In the genomic region with DNA sequence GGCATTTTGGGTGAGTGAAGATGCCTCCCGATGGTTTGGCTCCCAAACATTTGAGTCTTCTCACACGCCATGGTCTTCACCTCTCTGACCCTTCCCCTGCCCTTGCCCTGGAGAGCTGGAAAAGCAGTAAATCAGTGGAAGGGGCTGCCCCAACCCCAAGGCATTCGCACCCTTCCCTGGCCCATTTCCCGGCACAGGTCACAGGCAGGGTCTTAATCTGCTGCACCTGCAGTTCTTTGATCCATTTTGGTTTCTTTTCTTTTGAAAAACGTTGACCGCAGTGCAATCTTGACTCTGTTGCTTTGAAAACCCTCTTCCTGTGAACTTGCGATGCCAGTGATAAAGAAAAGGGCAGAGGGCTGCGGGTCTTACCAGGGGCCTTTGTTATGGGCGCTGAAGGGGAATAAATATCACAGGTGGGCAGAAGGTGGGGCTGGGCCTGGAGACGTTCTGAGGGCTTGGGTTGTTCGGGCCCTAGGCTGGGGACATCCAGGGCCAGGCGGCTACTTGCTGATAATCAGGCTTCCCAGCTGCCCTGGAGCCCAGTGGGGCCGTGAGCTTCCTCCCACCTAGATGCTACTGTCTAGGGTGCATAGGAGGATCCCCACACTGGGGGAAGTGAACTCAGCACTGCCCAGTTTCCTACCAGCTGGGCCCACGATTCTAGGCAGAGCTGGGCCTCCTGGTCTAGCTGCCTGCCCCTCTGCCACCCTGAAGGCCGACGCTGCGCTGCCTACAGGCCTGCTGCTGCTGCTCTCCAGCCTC, we compare ENCODE assay signal across 12 cellular contexts.
A peak's percentile ranks its signal among the peaks of the same experiment; 100 is the strongest.
DNase-seq lines count a peak whose midpoint lies in the region; ATAC-seq and TF ChIP-seq lines count a peak whose summit lies in the region.
"Had no signal": no experiment of that assay in that cellular context is flagged by ENCODE, and none has a peak within 500 bp of the region (broad histone marks: within the 10 kb centered on the region; RNA-seq: fewer than 3 reads in every experiment).

No MANE protein-coding gene starts in this region.

- H3K9me3 ChIP-seq in DND-41 (ENCODE audit: insufficient read depth, low read length, severe bottlenecking) = no peaks in the 10 kb centered on the region
- H3K9me3 ChIP-seq: psoas muscle had no signal

- H3K36me3 ChIP-seq in DND-41 (ENCODE audit: insufficient read depth, low read length) = no peaks in the 10 kb centered on the region

- H3K9ac ChIP-seq in DND-41 (ENCODE audit: low read depth, low read length) = peak overlapping the region; percentile 53

- H3K27ac ChIP-seq in DND-41 (ENCODE audit: low read length) = peak overlapping the region; percentile 94
- H3K27ac ChIP-seq: C4-2B, HL-60, psoas muscle had no signal

- DNase-seq in DND-41 = peak; percentile 91
- DNase-seq in activated CD8-positive, alpha-beta memory T cell treated with anti-CD3 and anti-CD28 coated beads for 48 hours (ENCODE audit: low read depth in 2 of 3, low spot score in 2 of 3) = peak in 2 of 3 experiments; percentile 27 to 40
- DNase-seq in effector CD8-positive, alpha-beta T cell (lab: John Stamatoyannopoulos, UW) = peak; percentile 16
- DNase-seq in stimulated activated CD4-positive, alpha-beta T cell treated with anti-CD3 and anti-CD28 coated beads, Interleukin-1b, Interleukin-23, amount 100 ng/mL, for 48 hours = peak; percentile 62
- DNase-seq: NCI-H526 treated with DMSO at 0.1 percent for 48 hours had no signal

- no peak overlapping the region for H2AFZ ChIP-seq in DND-41 (ENCODE audit: low read depth, low read length)

- H3K4me1 ChIP-seq in DND-41 (ENCODE audit: insufficient read depth, low read length) = peaks cover 79% of the 10 kb centered on the region

- ATAC-seq in DND-41 (ENCODE audit: insufficient read depth, low read depth) = peak; percentile 70
- no peak for ATAC-seq in GM18519 (IDR thresholded peaks at IDR 0.05; ENCODE audit: low FRiP score, unreplicated experiment)
- no peak for ATAC-seq in HG02588 (IDR thresholded peaks at IDR 0.05; ENCODE audit: unreplicated experiment)
- ATAC-seq in GM21381 (IDR thresholded peaks at IDR 0.05; ENCODE audit: unreplicated experiment) = no peak
- ATAC-seq in GM18517 (IDR thresholded peaks at IDR 0.05; ENCODE audit: unreplicated experiment) = no peak
- ATAC-seq: psoas muscle had no signal

- peak overlapping the region in 1 of 2 experiments; percentile 10; a peak in 1 of 4 replicates for H3K4me3 ChIP-seq in DND-41 (ENCODE audit: low read depth in 1 of 2, low read length in 2 of 2)
- H3K4me3 ChIP-seq: psoas muscle had no signal

- no peaks in the 10 kb centered on the region for H4K20me1 ChIP-seq in DND-41 (ENCODE audit: insufficient read depth, low read length)

- no peaks in the 10 kb centered on the region for H3K27me3 ChIP-seq in DND-41 (ENCODE audit: insufficient read depth, low read length, poor library complexity)

- peak overlapping the region; percentile 56 for H3K4me2 ChIP-seq in DND-41 (ENCODE audit: insufficient read depth, low read length)

- no peak for TF ChIP-seq CTCF in DND-41 (IDR thresholded peaks at IDR 0.05; ENCODE audit: borderline replicate concordance, extremely low read depth, low read length, poor library complexity, severe bottlenecking)

- no peaks in the 10 kb centered on the region for H3K79me2 ChIP-seq in DND-41 (ENCODE audit: insufficient read depth, low read length)

Comparison
In these comparisons a context has a peak if more than half of its experiments do, and no peak if none do; other contexts are left out.
1. DNase-seq: peak in every context shown above with its lines; median percentile 91 in DND-41; 62 in stimulated activated CD4-positive, alpha-beta T cell treated with anti-CD3 and anti-CD28 coated beads, Interleukin-1b, Interleukin-23, amount 100 ng/mL, for 48 hours; 34 in activated CD8-positive, alpha-beta memory T cell treated with anti-CD3 and anti-CD28 coated beads for 48 hours; 16 in effector CD8-positive, alpha-beta T cell.